In genomic region chr11:26043665-26044064, GRCh38 we compare ENCODE assay signal across 17 cellular contexts.
A peak's percentile ranks its signal among the peaks of the same experiment; 100 is the strongest.
DNase-seq lines count a peak whose midpoint lies in the region; ATAC-seq and TF ChIP-seq lines count a peak whose summit lies in the region.
"Had no signal": no experiment of that assay in that cellular context is flagged by ENCODE, and none has a peak within 500 bp of the region (broad histone marks: within the 10 kb centered on the region; RNA-seq: fewer than 3 reads in every experiment).

No MANE protein-coding gene starts in this region.

- H3K36me3 ChIP-seq in MG63 = no peaks in the 10 kb centered on the region
- H3K36me3 ChIP-seq: cardiac muscle cell, left ventricle myocardium inferior, transverse colon had no signal

- POLR2A ChIA-PET in GM10248 (lab: Yijun Ruan, JAX) = no interaction called here

- no peaks in the 10 kb centered on the region for H3K27me3 ChIP-seq in MG63
- H3K27me3 ChIP-seq: transverse colon had no signal

- H3K4me3 ChIP-seq in MG63 = no peak overlapping the region
- H3K4me3 ChIP-seq: cardiac muscle cell, left ventricle myocardium inferior, transverse colon had no signal

- ATAC-seq in GM19395 (IDR thresholded peaks at IDR 0.05; ENCODE audit: unreplicated experiment) (peak; percentile 77), HG02870 (IDR thresholded peaks at IDR 0.05; ENCODE audit: unreplicated experiment) (peak; percentile 51), HG03520 (IDR thresholded peaks at IDR 0.05; ENCODE audit: unreplicated experiment) (peak; percentile 57)
- no peak for ATAC-seq in activated T-cell treated with anti-CD3 and anti-CD28 coated beads, Interleukin-2, amount 50 U/mL, for 4 hours

- no peaks in the 10 kb centered on the region for H3K9me3 ChIP-seq in MG63
- H3K9me3 ChIP-seq: left ventricle myocardium inferior, transverse colon had no signal

- no peaks in the 10 kb centered on the region for H3K27me3 Mint-ChIP-seq in activated T-cell treated with anti-CD3 and anti-CD28 coated beads, Interleukin-2, amount 50 U/mL, for 4 hours (ENCODE audit: low read depth)
- H3K27me3 Mint-ChIP-seq: activated CD4-positive, alpha-beta memory T cell treated with anti-CD3 and anti-CD28 coated beads for 36 hours had no signal

- H3K4me3 Mint-ChIP-seq in activated T-cell treated with anti-CD3 and anti-CD28 coated beads, Interleukin-2, amount 50 U/mL, for 4 hours = no peak overlapping the region
- H3K4me3 Mint-ChIP-seq: activated CD4-positive, alpha-beta memory T cell treated with anti-CD3 and anti-CD28 coated beads for 36 hours; activated naive CD4-positive, alpha-beta T cell treated with anti-CD3 and anti-CD28 coated beads for 36 hours; nephron progenitor cell had no signal

- CTCF ChIA-PET in GM10248 (lab: Yijun Ruan, JAX) = no interaction called here

- no peaks in the 10 kb centered on the region for H3K4me1 Mint-ChIP-seq in activated T-cell treated with anti-CD3 and anti-CD28 coated beads, Interleukin-2, amount 50 U/mL, for 4 hours (ENCODE audit: low read depth)
- H3K4me1 Mint-ChIP-seq: nephron progenitor cell had no signal

- TF ChIP-seq CTCF in GM10248 (IDR thresholded peaks at IDR 0.05; ENCODE audit: control extremely low read depth, extremely low read depth, low read depth, missing control alignments) = no peak

- DNase-seq in GM10248 (ENCODE audit: extremely low spot score) = peak; percentile 8
- DNase-seq in DMS79 (lab: John Stamatoyannopoulos, UW) = no peak
- DNase-seq in AG20443 (ENCODE audit: low spot score) = no peak
- DNase-seq in MG63 = no peak
- no peak for DNase-seq in activated T-cell treated with anti-CD3 and anti-CD28 coated beads, Interleukin-2, amount 50 U/mL, for 4 hours
- DNase-seq: ACHN; activated CD4-positive, alpha-beta memory T cell treated with anti-CD3 and anti-CD28 coated beads for 36 hours; activated naive CD4-positive, alpha-beta T cell treated with anti-CD3 and anti-CD28 coated beads for 36 hours; IMR-90; left ventricle myocardium inferior; NCI-H187; nephron progenitor cell; transverse colon had no signal

- no peaks in the 10 kb centered on the region for H3K9me3 Mint-ChIP-seq in activated T-cell treated with anti-CD3 and anti-CD28 coated beads, Interleukin-2, amount 50 U/mL, for 4 hours
- H3K9me3 Mint-ChIP-seq: activated naive CD4-positive, alpha-beta T cell treated with anti-CD3 and anti-CD28 coated beads for 36 hours; nephron progenitor cell had no signal

- no peaks in the 10 kb centered on the region for H3K36me3 Mint-ChIP-seq in activated T-cell treated with anti-CD3 and anti-CD28 coated beads, Interleukin-2, amount 50 U/mL, for 4 hours (ENCODE audit: insufficient read depth)
- H3K36me3 Mint-ChIP-seq: activated CD4-positive, alpha-beta memory T cell treated with anti-CD3 and anti-CD28 coated beads for 36 hours had no signal

Comparison
In these comparisons a context has a peak if more than half of its experiments do, and no peak if none do; other contexts are left out.
1. ATAC-seq: peak in GM19395 (single experiment), HG02870 (single experiment) and HG03520 (single experiment); none in activated T-cell treated with anti-CD3 and anti-CD28 coated beads, Interleukin-2, amount 50 U/mL, for 4 hours (0 of 2).